ENCODE assay signal across 6 cellular contexts in genomic region chr12:109321294-109321693, GRCh38. TPM values are rescaled to one million over a fixed set of nuclear protein-coding genes. Genes with fewer than 3 reads are reported as not detected.
"Had no signal": no experiment of that assay in that cellular context is flagged by ENCODE, and none has a peak within 500 bp of the region (broad histone marks: within the 10 kb centered on the region; RNA-seq: fewer than 3 reads in every experiment).

No MANE protein-coding gene starts in this region.

RNA-seq across cellular contexts. Expression of gene FOXN4, which starts 12.2 kb away (rescaled TPM):
- total RNA-seq: GM23248, H4, HFFc6 had no signal
- polyA plus RNA-seq: GM23248 had no signal

RNA-seq across cellular contexts. Expression of gene MYO1H, which starts 26.4 kb away (rescaled TPM):
- total RNA-seq: GM23248, GM23338, H1, H4, H7, HFFc6 had no signal
- polyA plus RNA-seq: GM23248, GM23338 had no signal
